3 cellular contexts compared by ENCODE assay signal in the genomic region with DNA sequence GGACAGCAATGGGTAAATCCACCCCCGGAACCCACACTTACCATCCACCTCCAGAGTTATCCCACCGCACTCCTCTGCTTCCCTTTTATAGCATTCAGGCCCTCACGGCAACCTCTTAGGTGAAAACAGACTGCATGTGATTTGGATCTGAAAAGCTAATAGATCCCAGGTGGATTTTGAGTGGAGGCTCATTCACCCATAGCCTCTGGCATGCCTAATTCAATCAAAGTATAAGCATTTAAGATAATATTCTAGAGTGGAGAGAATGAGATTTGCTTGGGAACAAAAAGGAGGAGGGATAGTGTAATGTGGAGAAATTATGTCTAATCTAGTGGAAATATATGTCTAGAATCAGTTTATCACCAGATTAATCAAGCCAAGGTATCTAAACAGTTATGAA.
TF ChIP-seq lines count a peak whose summit lies in the region.

No MANE protein-coding gene starts in this region.

TF ChIP-seq in GM23338, 12 proteins besides CTCF, POLR2A, EP300 and RAD21 (continues in another document):
- TF ChIP-seq, protein P1, sequence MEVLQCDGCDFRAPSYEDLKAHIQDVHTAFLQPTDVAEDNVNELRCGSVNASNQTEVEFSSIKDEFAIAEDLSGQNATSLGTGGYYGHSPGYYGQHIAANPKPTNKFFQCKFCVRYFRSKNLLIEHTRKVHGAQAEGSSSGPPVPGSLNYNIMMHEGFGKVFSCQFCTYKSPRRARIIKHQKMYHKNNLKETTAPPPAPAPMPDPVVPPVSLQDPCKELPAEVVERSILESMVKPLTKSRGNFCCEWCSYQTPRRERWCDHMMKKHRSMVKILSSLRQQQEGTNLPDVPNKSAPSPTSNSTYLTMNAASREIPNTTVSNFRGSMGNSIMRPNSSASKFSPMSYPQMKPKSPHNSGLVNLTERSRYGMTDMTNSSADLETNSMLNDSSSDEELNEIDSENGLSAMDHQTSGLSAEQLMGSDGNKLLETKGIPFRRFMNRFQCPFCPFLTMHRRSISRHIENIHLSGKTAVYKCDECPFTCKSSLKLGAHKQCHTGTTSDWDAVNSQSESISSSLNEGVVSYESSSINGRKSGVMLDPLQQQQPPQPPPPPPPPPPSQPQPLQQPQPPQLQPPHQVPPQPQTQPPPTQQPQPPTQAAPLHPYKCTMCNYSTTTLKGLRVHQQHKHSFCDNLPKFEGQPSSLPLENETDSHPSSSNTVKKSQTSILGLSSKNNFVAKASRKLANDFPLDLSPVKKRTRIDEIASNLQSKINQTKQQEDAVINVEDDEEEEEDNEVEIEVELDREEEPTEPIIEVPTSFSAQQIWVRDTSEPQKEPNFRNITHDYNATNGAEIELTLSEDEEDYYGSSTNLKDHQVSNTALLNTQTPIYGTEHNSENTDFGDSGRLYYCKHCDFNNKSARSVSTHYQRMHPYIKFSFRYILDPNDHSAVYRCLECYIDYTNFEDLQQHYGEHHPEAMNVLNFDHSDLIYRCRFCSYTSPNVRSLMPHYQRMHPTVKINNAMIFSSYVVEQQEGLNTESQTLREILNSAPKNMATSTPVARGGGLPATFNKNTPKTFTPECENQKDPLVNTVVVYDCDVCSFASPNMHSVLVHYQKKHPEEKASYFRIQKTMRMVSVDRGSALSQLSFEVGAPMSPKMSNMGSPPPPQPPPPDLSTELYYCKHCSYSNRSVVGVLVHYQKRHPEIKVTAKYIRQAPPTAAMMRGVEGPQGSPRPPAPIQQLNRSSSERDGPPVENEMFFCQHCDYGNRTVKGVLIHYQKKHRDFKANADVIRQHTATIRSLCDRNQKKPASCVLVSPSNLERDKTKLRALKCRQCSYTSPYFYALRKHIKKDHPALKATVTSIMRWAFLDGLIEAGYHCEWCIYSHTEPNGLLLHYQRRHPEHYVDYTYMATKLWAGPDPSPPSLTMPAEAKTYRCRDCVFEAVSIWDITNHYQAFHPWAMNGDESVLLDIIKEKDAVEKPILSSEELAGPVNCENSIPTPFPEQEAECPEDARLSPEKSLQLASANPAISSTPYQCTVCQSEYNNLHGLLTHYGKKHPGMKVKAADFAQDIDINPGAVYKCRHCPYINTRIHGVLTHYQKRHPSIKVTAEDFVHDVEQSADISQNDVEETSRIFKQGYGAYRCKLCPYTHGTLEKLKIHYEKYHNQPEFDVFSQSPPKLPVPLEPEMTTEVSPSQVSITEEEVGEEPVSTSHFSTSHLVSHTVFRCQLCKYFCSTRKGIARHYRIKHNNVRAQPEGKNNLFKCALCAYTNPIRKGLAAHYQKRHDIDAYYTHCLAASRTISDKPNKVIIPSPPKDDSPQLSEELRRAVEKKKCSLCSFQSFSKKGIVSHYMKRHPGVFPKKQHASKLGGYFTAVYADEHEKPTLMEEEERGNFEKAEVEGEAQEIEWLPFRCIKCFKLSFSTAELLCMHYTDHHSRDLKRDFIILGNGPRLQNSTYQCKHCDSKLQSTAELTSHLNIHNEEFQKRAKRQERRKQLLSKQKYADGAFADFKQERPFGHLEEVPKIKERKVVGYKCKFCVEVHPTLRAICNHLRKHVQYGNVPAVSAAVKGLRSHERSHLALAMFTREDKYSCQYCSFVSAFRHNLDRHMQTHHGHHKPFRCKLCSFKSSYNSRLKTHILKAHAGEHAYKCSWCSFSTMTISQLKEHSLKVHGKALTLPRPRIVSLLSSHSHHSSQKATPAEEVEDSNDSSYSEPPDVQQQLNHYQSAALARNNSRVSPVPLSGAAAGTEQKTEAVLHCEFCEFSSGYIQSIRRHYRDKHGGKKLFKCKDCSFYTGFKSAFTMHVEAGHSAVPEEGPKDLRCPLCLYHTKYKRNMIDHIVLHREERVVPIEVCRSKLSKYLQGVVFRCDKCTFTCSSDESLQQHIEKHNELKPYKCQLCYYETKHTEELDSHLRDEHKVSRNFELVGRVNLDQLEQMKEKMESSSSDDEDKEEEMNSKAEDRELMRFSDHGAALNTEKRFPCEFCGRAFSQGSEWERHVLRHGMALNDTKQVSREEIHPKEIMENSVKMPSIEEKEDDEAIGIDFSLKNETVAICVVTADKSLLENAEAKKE (CRISPR knock-in tag; IDR thresholded peaks at IDR 0.05), result no peak
- no peak for TF ChIP-seq EZH2phosphoT487 (IDR thresholded peaks at IDR 0.05; ENCODE audit: unreplicated experiment)
- no peak for TF ChIP-seq ZNF114 (CRISPR knock-in tag; IDR thresholded peaks at IDR 0.05)
- TF ChIP-seq NANOG (IDR thresholded peaks at IDR 0.05; ENCODE audit: borderline replicate concordance), result no peak
- no peak for TF ChIP-seq JUNB (IDR thresholded peaks at IDR 0.05; ENCODE audit: unreplicated experiment)
- no peak for TF ChIP-seq EZH2 (IDR thresholded peaks at IDR 0.05; ENCODE audit: low read depth, unreplicated experiment)

TF ChIP-seq in IMR-90, 13 proteins besides CTCF, POLR2A, EP300 and RAD21:
- TF ChIP-seq SMC3 (IDR thresholded peaks at IDR 0.05; ENCODE audit: low read depth, low read length) (no peak), MAZ (IDR thresholded peaks at IDR 0.05; ENCODE audit: borderline replicate concordance, low read depth, low read length) (no peak), CEBPB (IDR thresholded peaks at IDR 0.05; ENCODE audit: low read depth, low read length) (no peak), MAFK (IDR thresholded peaks at IDR 0.05; ENCODE audit: low read depth, low read length) (no peak)
TF ChIP-seq in IMR-90: peak in this region for 0.

TF ChIP-seq in H1, 55 proteins besides CTCF, POLR2A, EP300 and RAD21:
- TF ChIP-seq CHD1 (IDR thresholded peaks at IDR 0.05; ENCODE audit: low read depth, low read length) (no peak), EGR1 (IDR thresholded peaks at IDR 0.05; ENCODE audit: borderline replicate concordance, low read depth, low read length) (no peak), BACH1 (IDR thresholded peaks at IDR 0.05; ENCODE audit: low read length) (no peak), POU5F1 (IDR thresholded peaks at IDR 0.05; ENCODE audit: low read depth, low read length) (no peak), RFX5 (IDR thresholded peaks at IDR 0.05; ENCODE audit: borderline replicate concordance, low read depth, low read length) (no peak), SP1 (IDR thresholded peaks at IDR 0.05; ENCODE audit: low read depth, low read length) (no peak), POLR2AphosphoS5 (IDR thresholded peaks at IDR 0.05; ENCODE audit: low read depth, low read length) (no peak), GABPA (IDR thresholded peaks at IDR 0.05; ENCODE audit: borderline replicate concordance, insufficient read depth, low read length) (no peak)
- TF ChIP-seq, protein P2, sequence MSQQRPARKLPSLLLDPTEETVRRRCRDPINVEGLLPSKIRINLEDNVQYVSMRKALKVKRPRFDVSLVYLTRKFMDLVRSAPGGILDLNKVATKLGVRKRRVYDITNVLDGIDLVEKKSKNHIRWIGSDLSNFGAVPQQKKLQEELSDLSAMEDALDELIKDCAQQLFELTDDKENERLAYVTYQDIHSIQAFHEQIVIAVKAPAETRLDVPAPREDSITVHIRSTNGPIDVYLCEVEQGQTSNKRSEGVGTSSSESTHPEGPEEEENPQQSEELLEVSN (IDR thresholded peaks at IDR 0.05), result no peak
- TF ChIP-seq, protein P3, sequence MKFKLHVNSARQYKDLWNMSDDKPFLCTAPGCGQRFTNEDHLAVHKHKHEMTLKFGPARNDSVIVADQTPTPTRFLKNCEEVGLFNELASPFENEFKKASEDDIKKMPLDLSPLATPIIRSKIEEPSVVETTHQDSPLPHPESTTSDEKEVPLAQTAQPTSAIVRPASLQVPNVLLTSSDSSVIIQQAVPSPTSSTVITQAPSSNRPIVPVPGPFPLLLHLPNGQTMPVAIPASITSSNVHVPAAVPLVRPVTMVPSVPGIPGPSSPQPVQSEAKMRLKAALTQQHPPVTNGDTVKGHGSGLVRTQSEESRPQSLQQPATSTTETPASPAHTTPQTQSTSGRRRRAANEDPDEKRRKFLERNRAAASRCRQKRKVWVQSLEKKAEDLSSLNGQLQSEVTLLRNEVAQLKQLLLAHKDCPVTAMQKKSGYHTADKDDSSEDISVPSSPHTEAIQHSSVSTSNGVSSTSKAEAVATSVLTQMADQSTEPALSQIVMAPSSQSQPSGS (IDR thresholded peaks at IDR 0.05; ENCODE audit: low read length), result no peak
- TF ChIP-seq, protein P4, sequence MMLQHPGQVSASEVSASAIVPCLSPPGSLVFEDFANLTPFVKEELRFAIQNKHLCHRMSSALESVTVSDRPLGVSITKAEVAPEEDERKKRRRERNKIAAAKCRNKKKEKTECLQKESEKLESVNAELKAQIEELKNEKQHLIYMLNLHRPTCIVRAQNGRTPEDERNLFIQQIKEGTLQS (IDR thresholded peaks at IDR 0.05; ENCODE audit: insufficient read depth, low read depth, low read length), result no peak
